8 cellular contexts compared by ENCODE assay signal in genomic region chr17:17476865-17477467, GRCh38. TPM values are rescaled to one million over a fixed set of nuclear protein-coding genes. Genes with fewer than 3 reads are reported as not detected.
DNase-seq lines count a peak whose midpoint lies in the region; ATAC-seq and TF ChIP-seq lines count a peak whose summit lies in the region.

Gene MED9, plus strand, starts transcription at chr17:17477000. Its CDS starts 42 bp downstream, at chr17:17477042.

- peak within 1 kb of the TSS; percentile 99 for H3K4me3 ChIP-seq in choroid plexus epithelial cell (ENCODE audit: low read depth, low read length)

- ATAC-seq in GM18867 (IDR thresholded peaks at IDR 0.05; ENCODE audit: unreplicated experiment) (peak; percentile 77), HG03196 (IDR thresholded peaks at IDR 0.05; ENCODE audit: unreplicated experiment) (peak; percentile 70)

- DNase-seq in A172 (ENCODE audit: low spot score) (peak; percentile 72), NCI-H510A (lab: John Stamatoyannopoulos, UW) (peak; percentile 87), choroid plexus epithelial cell (ENCODE audit: low read depth) (peak; percentile 88), kidney glomerular epithelial cell (lab: John Stamatoyannopoulos, UW) (peak; percentile 61)
- DNase-seq in activated CD4-positive, alpha-beta T cell treated with anti-CD3 and anti-CD28 coated beads for 4 hours, result peak; percentile 98
- peak; percentile 96 for DNase-seq in stimulated activated CD4-positive, alpha-beta T cell treated with anti-CD3 and anti-CD28 coated beads, Interleukin-15, amount 100 ng/mL, for 24 hours

- no peak for TF ChIP-seq CTCF in choroid plexus epithelial cell (conservative IDR thresholded peaks at IDR 0.05; ENCODE audit: low read depth, low read length)

RNA-seq across cellular contexts. Expression of gene MED9, which starts in this region (rescaled TPM):
- 6.4 and 9.9 TPM in 2 replicates for total RNA-seq in A172 (2014; rRNA removed; shearing (Covaris generic))

Comparison
In these comparisons a context has a peak if more than half of its experiments do, and no peak if none do; other contexts are left out.
1. Peak in every context shown above with its lines: DNase-seq, ATAC-seq and H3K4me3 ChIP-seq.